8 cellular contexts compared by ENCODE assay signal in the genomic region with DNA sequence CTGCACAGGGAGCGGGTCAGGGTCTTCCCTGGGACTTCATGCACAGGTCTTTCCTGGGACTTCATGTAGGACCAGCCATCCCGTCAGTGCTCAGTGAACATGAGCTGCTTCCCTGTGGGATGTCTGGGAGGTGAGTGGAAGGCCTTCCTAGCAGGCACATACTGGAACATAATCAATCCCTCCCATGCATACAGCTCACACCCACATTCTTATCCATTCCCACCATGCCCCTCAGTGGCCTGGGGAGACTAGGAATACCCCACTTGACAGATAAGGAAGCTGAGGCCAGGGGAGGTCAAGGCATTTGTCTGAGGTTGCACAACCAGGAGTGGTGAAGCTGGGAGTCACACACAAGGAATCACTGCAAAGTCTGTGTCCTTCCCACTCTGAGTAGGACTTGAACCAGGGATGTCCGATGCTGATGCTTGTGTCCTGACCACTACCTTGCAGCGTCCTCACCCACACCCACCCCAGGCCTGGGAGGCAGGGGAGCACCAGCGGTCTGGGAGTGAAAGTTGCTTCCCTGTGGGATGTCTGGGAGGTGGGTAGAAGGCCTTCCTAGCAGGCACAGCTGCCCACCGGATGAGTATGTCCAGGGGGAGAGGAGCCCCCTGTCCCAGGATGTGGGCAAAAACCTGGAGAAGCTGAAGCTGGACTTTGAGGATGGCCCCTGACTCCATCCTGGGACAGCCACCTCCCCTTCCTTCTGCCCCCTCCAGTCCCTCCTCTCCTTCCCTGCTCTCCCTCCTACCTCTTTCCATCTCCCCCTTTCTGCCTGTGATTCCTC. TPM values are rescaled to one million over a fixed set of nuclear protein-coding genes. Genes with fewer than 3 reads are reported as not detected.
DNase-seq lines count a peak whose midpoint lies in the region; ATAC-seq and TF ChIP-seq lines count a peak whose summit lies in the region.

No MANE protein-coding gene starts in this region.

- H3K36me3 Mint-ChIP-seq in IgD-negative memory B cell = peaks cover 19% of the 10 kb centered on the region
- H3K36me3 Mint-ChIP-seq in natural killer cell = peaks cover 5% of the 10 kb centered on the region

- H3K4me3 ChIP-seq in coronary artery = peak overlapping the region; percentile 77

- DNase-seq in AG08396 (ENCODE audit: low spot score) (peak; percentile 47), coronary artery (ENCODE audit: low spot score) (no peak), natural killer cell (no peak), SIG-M5 treated with dmso at 0.1 percent for 504 hours (lab: John Stamatoyannopoulos, UW; ENCODE audit: unreplicated experiment) (no peak), NCI-H1930 (lab: John Stamatoyannopoulos, UW) (no peak)

- intact Hi-C loops in natural killer cell (cut with micrococcal nuclease) = no loop called here

- H3K9me3 Mint-ChIP-seq in IgD-negative memory B cell (no peaks in the 10 kb centered on the region), natural killer cell (no peaks in the 10 kb centered on the region)

- H3K4me3 Mint-ChIP-seq in IgD-negative memory B cell (peak overlapping the region; percentile 99 to 100 (median 100)), natural killer cell (peak overlapping the region; percentile 89)

- H3K4me1 Mint-ChIP-seq in IgD-negative memory B cell (peaks cover 36 to 65% (median 51%) of the 10 kb centered on the region in 3 donors), natural killer cell (peaks cover 55 to 59% of the 10 kb centered on the region in 2 donors)

- TF ChIP-seq CTCF in coronary artery (IDR thresholded peaks at IDR 0.05) (no peak), natural killer cell (IDR thresholded peaks at IDR 0.05) (no peak)

- H3K27me3 Mint-ChIP-seq in IgD-negative memory B cell (no peaks in the 10 kb centered on the region), natural killer cell (ENCODE audit: low read depth in 2 of 2) (no peaks in the 10 kb centered on the region)

- ATAC-seq in natural killer cell (no peak), GM21717 (IDR thresholded peaks at IDR 0.05; ENCODE audit: unreplicated experiment) (no peak), GM18909 (IDR thresholded peaks at IDR 0.05; ENCODE audit: poor library complexity, unreplicated experiment) (no peak)

- H3K27ac ChIP-seq in coronary artery = peak overlapping the region; percentile 86 to 91

- H3K27ac Mint-ChIP-seq in IgD-negative memory B cell (peak overlapping the region; percentile 98 to 99 (median 98)), natural killer cell (peak overlapping the region; percentile 91 to 99)

RNA-seq across cellular contexts. Expression of a gene that starts 1.0 kb away (rescaled TPM):
- polyA plus RNA-seq in IgD-negative memory B cell = 134 TPM
- 100 to 1,000 TPM; 320 to 563 (median 535) TPM for total RNA-seq in natural killer cell

RNA-seq across cellular contexts. Expression of a gene that starts 26.6 kb away (rescaled TPM):
- 0.79 TPM for polyA plus RNA-seq in IgD-negative memory B cell
- total RNA-seq in natural killer cell = under 1 TPM in 1 of 3 donors, not detected in 2; 0.14 TPM

RNA-seq across cellular contexts. Expression of a gene that starts 56.4 kb away (rescaled TPM):
- 298 TPM for polyA plus RNA-seq in IgD-negative memory B cell
- 100 to 1,000 TPM; 181 to 266 (median 243) TPM for total RNA-seq in natural killer cell
